ENCODE assay signal across 1 cellular context in genomic region chr3:32395451-32395970, GRCh38.
TF ChIP-seq lines count a peak whose summit lies in the region.

No MANE protein-coding gene starts in this region.

TF ChIP-seq in HCT116, 20 proteins besides CTCF, POLR2A, EP300 and RAD21:
- TF ChIP-seq CBX3 (IDR thresholded peaks at IDR 0.05; ENCODE audit: low read depth) (no peak), ZBTB33 (IDR thresholded peaks at IDR 0.05; ENCODE audit: extremely low read depth, insufficient replicate concordance, low read length) (no peak), SP1 (IDR thresholded peaks at IDR 0.05; ENCODE audit: low read depth) (no peak), EGR1 (IDR thresholded peaks at IDR 0.05; ENCODE audit: low read depth) (no peak), ELF1 (IDR thresholded peaks at IDR 0.05; ENCODE audit: borderline replicate concordance, low read depth) (no peak), SIN3A (IDR thresholded peaks at IDR 0.05; ENCODE audit: low read depth) (no peak), EZH2 (IDR thresholded peaks at IDR 0.05) (no peak), MAX (IDR thresholded peaks at IDR 0.05) (no peak), TCF7L2 (IDR thresholded peaks at IDR 0.05; ENCODE audit: borderline replicate concordance, extremely low read depth, insufficient read depth, insufficient read length) (no peak), POLR2AphosphoS5 (IDR thresholded peaks at IDR 0.05; ENCODE audit: low read depth, low read length) (no peak), YY1 (IDR thresholded peaks at IDR 0.05; ENCODE audit: extremely low read depth, insufficient replicate concordance, low read depth, low read length) (no peak), REST (IDR thresholded peaks at IDR 0.05; ENCODE audit: low read depth) (no peak), EZH2phosphoT487 (IDR thresholded peaks at IDR 0.05; ENCODE audit: borderline replicate concordance) (no peak), ZFX (IDR thresholded peaks at IDR 0.05) (no peak), ZNF274 (IDR thresholded peaks at IDR 0.05; ENCODE audit: low read depth, low read length) (no peak), JUND (IDR thresholded peaks at IDR 0.05) (no peak), ATF3 (IDR thresholded peaks at IDR 0.05) (no peak), SRF (IDR thresholded peaks at IDR 0.05; ENCODE audit: low read depth) (no peak)
TF ChIP-seq in HCT116: peak in this region for 0.
